ENCODE assay signal across 1 cellular context in the genomic region with DNA sequence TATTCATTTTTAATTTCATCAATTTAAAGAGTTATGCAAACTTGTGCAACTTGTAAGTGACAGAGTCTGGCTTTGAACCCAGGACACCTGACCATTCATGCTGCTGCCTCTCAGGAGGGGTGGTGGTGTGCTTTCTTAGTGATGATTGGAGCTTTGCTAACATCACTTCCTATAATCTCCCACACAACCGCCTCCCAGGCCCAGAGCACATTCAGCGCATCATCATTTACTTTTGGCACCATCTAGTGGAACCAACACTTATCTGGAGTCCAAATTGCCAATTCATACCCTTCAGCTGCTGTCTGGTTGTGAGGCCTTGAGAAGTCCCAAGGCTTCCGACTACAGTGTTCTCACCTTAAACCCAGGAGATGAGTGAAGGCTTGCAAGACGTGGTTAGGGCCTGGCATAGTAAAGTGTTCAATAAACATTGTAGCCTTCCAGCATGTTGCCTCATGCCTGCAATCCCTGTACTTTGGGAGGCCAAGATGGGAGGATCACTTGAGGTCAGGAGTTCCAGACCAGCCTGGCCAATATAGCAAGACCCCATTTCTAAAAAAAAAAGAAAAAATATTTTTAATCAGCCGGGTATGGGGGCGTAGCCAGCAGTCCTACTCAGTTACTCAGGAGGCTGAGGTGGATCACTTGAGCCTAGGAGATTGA.
TF ChIP-seq lines count a peak whose summit lies in the region.

No MANE protein-coding gene starts in this region.

TF ChIP-seq in GM23338, 12 proteins besides CTCF, POLR2A, EP300 and RAD21 (continued from another document):
- TF ChIP-seq, protein P1, sequence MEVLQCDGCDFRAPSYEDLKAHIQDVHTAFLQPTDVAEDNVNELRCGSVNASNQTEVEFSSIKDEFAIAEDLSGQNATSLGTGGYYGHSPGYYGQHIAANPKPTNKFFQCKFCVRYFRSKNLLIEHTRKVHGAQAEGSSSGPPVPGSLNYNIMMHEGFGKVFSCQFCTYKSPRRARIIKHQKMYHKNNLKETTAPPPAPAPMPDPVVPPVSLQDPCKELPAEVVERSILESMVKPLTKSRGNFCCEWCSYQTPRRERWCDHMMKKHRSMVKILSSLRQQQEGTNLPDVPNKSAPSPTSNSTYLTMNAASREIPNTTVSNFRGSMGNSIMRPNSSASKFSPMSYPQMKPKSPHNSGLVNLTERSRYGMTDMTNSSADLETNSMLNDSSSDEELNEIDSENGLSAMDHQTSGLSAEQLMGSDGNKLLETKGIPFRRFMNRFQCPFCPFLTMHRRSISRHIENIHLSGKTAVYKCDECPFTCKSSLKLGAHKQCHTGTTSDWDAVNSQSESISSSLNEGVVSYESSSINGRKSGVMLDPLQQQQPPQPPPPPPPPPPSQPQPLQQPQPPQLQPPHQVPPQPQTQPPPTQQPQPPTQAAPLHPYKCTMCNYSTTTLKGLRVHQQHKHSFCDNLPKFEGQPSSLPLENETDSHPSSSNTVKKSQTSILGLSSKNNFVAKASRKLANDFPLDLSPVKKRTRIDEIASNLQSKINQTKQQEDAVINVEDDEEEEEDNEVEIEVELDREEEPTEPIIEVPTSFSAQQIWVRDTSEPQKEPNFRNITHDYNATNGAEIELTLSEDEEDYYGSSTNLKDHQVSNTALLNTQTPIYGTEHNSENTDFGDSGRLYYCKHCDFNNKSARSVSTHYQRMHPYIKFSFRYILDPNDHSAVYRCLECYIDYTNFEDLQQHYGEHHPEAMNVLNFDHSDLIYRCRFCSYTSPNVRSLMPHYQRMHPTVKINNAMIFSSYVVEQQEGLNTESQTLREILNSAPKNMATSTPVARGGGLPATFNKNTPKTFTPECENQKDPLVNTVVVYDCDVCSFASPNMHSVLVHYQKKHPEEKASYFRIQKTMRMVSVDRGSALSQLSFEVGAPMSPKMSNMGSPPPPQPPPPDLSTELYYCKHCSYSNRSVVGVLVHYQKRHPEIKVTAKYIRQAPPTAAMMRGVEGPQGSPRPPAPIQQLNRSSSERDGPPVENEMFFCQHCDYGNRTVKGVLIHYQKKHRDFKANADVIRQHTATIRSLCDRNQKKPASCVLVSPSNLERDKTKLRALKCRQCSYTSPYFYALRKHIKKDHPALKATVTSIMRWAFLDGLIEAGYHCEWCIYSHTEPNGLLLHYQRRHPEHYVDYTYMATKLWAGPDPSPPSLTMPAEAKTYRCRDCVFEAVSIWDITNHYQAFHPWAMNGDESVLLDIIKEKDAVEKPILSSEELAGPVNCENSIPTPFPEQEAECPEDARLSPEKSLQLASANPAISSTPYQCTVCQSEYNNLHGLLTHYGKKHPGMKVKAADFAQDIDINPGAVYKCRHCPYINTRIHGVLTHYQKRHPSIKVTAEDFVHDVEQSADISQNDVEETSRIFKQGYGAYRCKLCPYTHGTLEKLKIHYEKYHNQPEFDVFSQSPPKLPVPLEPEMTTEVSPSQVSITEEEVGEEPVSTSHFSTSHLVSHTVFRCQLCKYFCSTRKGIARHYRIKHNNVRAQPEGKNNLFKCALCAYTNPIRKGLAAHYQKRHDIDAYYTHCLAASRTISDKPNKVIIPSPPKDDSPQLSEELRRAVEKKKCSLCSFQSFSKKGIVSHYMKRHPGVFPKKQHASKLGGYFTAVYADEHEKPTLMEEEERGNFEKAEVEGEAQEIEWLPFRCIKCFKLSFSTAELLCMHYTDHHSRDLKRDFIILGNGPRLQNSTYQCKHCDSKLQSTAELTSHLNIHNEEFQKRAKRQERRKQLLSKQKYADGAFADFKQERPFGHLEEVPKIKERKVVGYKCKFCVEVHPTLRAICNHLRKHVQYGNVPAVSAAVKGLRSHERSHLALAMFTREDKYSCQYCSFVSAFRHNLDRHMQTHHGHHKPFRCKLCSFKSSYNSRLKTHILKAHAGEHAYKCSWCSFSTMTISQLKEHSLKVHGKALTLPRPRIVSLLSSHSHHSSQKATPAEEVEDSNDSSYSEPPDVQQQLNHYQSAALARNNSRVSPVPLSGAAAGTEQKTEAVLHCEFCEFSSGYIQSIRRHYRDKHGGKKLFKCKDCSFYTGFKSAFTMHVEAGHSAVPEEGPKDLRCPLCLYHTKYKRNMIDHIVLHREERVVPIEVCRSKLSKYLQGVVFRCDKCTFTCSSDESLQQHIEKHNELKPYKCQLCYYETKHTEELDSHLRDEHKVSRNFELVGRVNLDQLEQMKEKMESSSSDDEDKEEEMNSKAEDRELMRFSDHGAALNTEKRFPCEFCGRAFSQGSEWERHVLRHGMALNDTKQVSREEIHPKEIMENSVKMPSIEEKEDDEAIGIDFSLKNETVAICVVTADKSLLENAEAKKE (CRISPR knock-in tag; IDR thresholded peaks at IDR 0.05) = no peak
- TF ChIP-seq STAT1 (IDR thresholded peaks at IDR 0.05; ENCODE audit: unreplicated experiment) = no peak
- no peak for TF ChIP-seq POLR2AphosphoS5 (IDR thresholded peaks at IDR 0.05; ENCODE audit: low read depth)
- no peak for TF ChIP-seq NANOG (IDR thresholded peaks at IDR 0.05; ENCODE audit: borderline replicate concordance)
- no peak for TF ChIP-seq EZH2phosphoT487 (IDR thresholded peaks at IDR 0.05; ENCODE audit: unreplicated experiment)
- no peak for TF ChIP-seq EZH2 (IDR thresholded peaks at IDR 0.05; ENCODE audit: low read depth, unreplicated experiment)
